14 cellular contexts compared by ENCODE assay signal in genomic region chr3:14256561-14257342, GRCh38.
DNase-seq lines count a peak whose midpoint lies in the region; ATAC-seq, FAIRE-seq and TF ChIP-seq lines count a peak whose summit lies in the region.
"Had no signal": no experiment of that assay in that cellular context is flagged by ENCODE, and none has a peak within 500 bp of the region (broad histone marks: within the 10 kb centered on the region; RNA-seq: fewer than 3 reads in every experiment).

No MANE protein-coding gene starts in this region.

- FAIRE-seq in GM12892 (lab: Jason Lieb, UNC) = no peak

- intact Hi-C loops in colonic mucosa (cut with DNase I) = loop anchor here (10.0 kb wide), 1 partner anchor 362 kb away; no protein-coding TSS in a partner anchor

- no peak overlapping the region for H3K27ac ChIP-seq in colonic mucosa
- H3K27ac ChIP-seq: prostate gland had no signal

- H3K9ac ChIP-seq in colonic mucosa (ENCODE audit: low read depth in 2 of 2, low read length in 2 of 2) = no peak overlapping the region

- TF ChIP-seq CTCF in colonic mucosa (IDR thresholded peaks at IDR 0.05) = no peak

- H3K27me3 ChIP-seq in colonic mucosa = no peaks in the 10 kb centered on the region

- H3K4me1 ChIP-seq in colonic mucosa = no peaks in the 10 kb centered on the region
- H3K4me1 ChIP-seq: HAP-1, prostate gland had no signal

- H3K4me3 ChIP-seq in colonic mucosa = no peak overlapping the region
- H3K4me3 ChIP-seq: HAP-1, prostate gland had no signal

- no peak for ATAC-seq in HG02938 (IDR thresholded peaks at IDR 0.05; ENCODE audit: unreplicated experiment)
- ATAC-seq: effector memory CD8-positive, alpha-beta T cell; SK-N-SH treated with all-trans-retinoic acid at 6 μM for 48 hours had no signal

- H3K36me3 ChIP-seq in colonic mucosa = no peaks in the 10 kb centered on the region
- H3K36me3 ChIP-seq: HAP-1, prostate gland had no signal

- no peak for TF ChIP-seq POLR2A in GM12892 (IDR thresholded peaks at IDR 0.05; ENCODE audit: low read depth, low read length)

- H3K9me3 ChIP-seq in colonic mucosa = no peaks in the 10 kb centered on the region
- H3K9me3 ChIP-seq: HAP-1, prostate gland had no signal

- DNase-seq in DMS53 treated with DMSO at 0.1 percent for 48 hours (lab: John Stamatoyannopoulos, UW; ENCODE audit: unreplicated experiment) (peak; percentile 3), NCI-H146 treated with DMSO at 0.1 percent for 48 hours (lab: John Stamatoyannopoulos, UW; ENCODE audit: unreplicated experiment) (peak; percentile 60), colonic mucosa (peak; percentile 39), midbrain (lab: John Stamatoyannopoulos, UW) (peak; percentile 27), NCI-H1436 treated with DMSO at 0.1 percent for 48 hours (lab: John Stamatoyannopoulos, UW) (no peak), SKM-1 (lab: John Stamatoyannopoulos, UW; ENCODE audit: unreplicated experiment) (no peak), GM12892 (ENCODE audit: insufficient read length) (no peak)
- DNase-seq: activated B cell treated with CpG ODN at 0.5 μM for 24 hours; CD4-positive, CD25-positive, alpha-beta regulatory T cell; effector memory CD8-positive, alpha-beta T cell had no signal

Comparison
In these comparisons a context has a peak if more than half of its experiments do, and no peak if none do; other contexts are left out.
1. DNase-seq: peak in DMS53 treated with DMSO at 0.1 percent for 48 hours (single experiment), NCI-H146 treated with DMSO at 0.1 percent for 48 hours (single experiment), colonic mucosa (single experiment) and midbrain (single experiment); none in NCI-H1436 treated with DMSO at 0.1 percent for 48 hours (single experiment), SKM-1 (single experiment) and GM12892 (single experiment).